In genomic region chr14:75126121-75126544, GRCh38 we compare ENCODE assay signal across 1 cellular context.
TF ChIP-seq lines count a peak whose summit lies in the region.

No MANE protein-coding gene starts in this region.

TF ChIP-seq in K562, 482 proteins besides CTCF, POLR2A, EP300 and RAD21 (continued from another document):
- TF ChIP-seq CREB3L1 (IDR thresholded peaks at IDR 0.05; ENCODE audit: borderline replicate concordance, low read depth) = no peak
- TF ChIP-seq FOXO4 (CRISPR knock-in tag; IDR thresholded peaks at IDR 0.05) = no peak
- peak; percentile 74 for TF ChIP-seq RBM25 (IDR thresholded peaks at IDR 0.05; ENCODE audit: low read depth, low read length, severe bottlenecking)
- peak; percentile 84 for TF ChIP-seq ADNP (tag; IDR thresholded peaks at IDR 0.05)
- TF ChIP-seq KDM1A (IDR thresholded peaks at IDR 0.05) = peak in 1 of 2 experiments; percentile 56; a peak in 2 of 4 replicates
- peak; percentile 31; the same call in 1 of the 2 replicates for TF ChIP-seq ZNF24 (IDR thresholded peaks at IDR 0.05)
- peak; percentile 40; the same call in 1 of the 2 replicates for TF ChIP-seq SMARCA5 (IDR thresholded peaks at IDR 0.05)
- peak; percentile 2; the same call in 1 of the 2 replicates for TF ChIP-seq FOSL1 (tag; conservative IDR thresholded peaks at IDR 0.05)
- peak; percentile 41 for TF ChIP-seq TBP (optimal IDR thresholded peaks at IDR 0.05; ENCODE audit: low read depth, low read length)
- peak; percentile 84 for TF ChIP-seq BCOR (IDR thresholded peaks at IDR 0.05)
